11 cellular contexts compared by ENCODE assay signal in the genomic region with DNA sequence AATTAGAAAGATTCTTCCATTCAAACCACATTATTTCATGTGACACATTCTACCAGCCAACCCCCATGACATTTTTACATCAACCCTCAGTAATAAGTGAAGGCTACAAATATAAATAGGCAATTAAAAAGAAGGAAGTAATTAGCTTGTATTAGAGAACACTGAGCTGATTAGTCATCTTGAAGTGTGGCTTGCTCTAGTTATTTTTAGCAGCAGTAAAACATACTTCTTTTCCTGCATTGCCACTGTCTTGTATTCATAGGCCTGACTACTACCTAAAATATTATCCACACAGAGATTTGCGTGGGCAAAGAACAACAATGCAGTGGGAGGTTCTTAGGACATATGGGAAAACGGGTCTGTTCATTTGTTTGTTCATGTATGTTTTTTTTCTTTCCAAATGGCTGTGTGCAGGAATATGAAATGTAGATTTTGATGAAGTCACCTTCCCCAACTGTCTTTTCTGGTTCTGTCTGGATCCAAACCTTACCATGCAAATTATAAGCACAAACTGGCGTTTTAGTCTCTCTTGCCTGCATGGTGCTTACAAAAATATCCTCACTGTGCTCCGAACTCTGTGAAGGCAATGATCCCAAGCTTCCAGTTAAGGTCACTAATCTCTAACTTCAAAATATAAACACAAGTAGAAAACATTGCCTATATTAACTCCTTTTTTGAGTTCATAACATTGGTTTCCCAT. TPM values are rescaled to one million over a fixed set of nuclear protein-coding genes. Genes with fewer than 3 reads are reported as not detected.
DNase-seq lines count a peak whose midpoint lies in the region; ATAC-seq and TF ChIP-seq lines count a peak whose summit lies in the region.
"Had no signal": no experiment of that assay in that cellular context is flagged by ENCODE, and none has a peak within 500 bp of the region (broad histone marks: within the 10 kb centered on the region; RNA-seq: fewer than 3 reads in every experiment).

No MANE protein-coding gene starts in this region.

- H3K4me3 Mint-ChIP-seq in MCF 10A (ENCODE audit: unreplicated experiment): no peak overlapping the region
- H3K4me3 Mint-ChIP-seq: naive B cell had no signal

- H3K4me3 ChIP-seq in breast epithelium: no peak overlapping the region
- no peak overlapping the region for H3K4me3 ChIP-seq in Panc1 (ENCODE audit: low read depth in 2 of 2, low read length in 2 of 2)
- H3K4me3 ChIP-seq in fibroblast of lung (replicated peaks in 1 of 4; ENCODE audit: control extremely low read depth in 1 of 4, insufficient read depth in 1 of 4, low read depth in 3 of 4, low read length in 4 of 4): no peak overlapping the region
- H3K4me3 ChIP-seq: esophagus squamous epithelium had no signal

- no peak overlapping the region for H2AFZ ChIP-seq in fibroblast of lung (ENCODE audit: low read length)

- H3K36me3 ChIP-seq in breast epithelium: no peaks in the 10 kb centered on the region
- H3K36me3 ChIP-seq in Panc1 (ENCODE audit: control insufficient read depth, insufficient read depth, low read length): no peaks in the 10 kb centered on the region
- no peaks in the 10 kb centered on the region for H3K36me3 ChIP-seq in fibroblast of lung (ENCODE audit: control insufficient read depth, insufficient read depth, low read length)
- H3K36me3 ChIP-seq: esophagus squamous epithelium had no signal

- H3K9me3 ChIP-seq in breast epithelium (no peaks in the 10 kb centered on the region), Panc1 (ENCODE audit: control insufficient read depth, insufficient read depth, low read depth, low read length) (no peaks in the 10 kb centered on the region), fibroblast of lung (ENCODE audit: control insufficient read depth, insufficient read depth, low read depth, low read length) (no peaks in the 10 kb centered on the region)
- H3K9me3 ChIP-seq: esophagus squamous epithelium had no signal

- H3K27ac Mint-ChIP-seq in MCF 10A (ENCODE audit: low read depth, unreplicated experiment): no peak overlapping the region
- H3K27ac Mint-ChIP-seq: naive B cell had no signal

- DNase-seq in MCF 10A (ENCODE audit: unreplicated experiment) (peak; percentile 45), breast epithelium (ENCODE audit: low spot score in 2 of 2) (no peak), Panc1 (ENCODE audit: low read depth, low spot score) (peak; percentile 8), fibroblast of lung (ENCODE audit: low read depth in 2 of 2) (peak; percentile 59 to 92), erythroblast (lab: John Stamatoyannopoulos, UW) (no peak), NCI-H2107 treated with DMSO at 0.1 percent for 48 hours (lab: John Stamatoyannopoulos, UW; ENCODE audit: unreplicated experiment) (no peak)
- no peak for DNase-seq in activated CD8-positive, alpha-beta memory T cell treated with anti-CD3 and anti-CD28 coated beads, Interleukin-2, amount 50 U/mL, for 48 hours
- DNase-seq: esophagus squamous epithelium, naive B cell, NCI-H187 had no signal

- H3K27me3 Mint-ChIP-seq in MCF 10A (ENCODE audit: insufficient read depth, unreplicated experiment): no peaks in the 10 kb centered on the region

- H3K27me3 ChIP-seq in breast epithelium (no peaks in the 10 kb centered on the region), Panc1 (ENCODE audit: control insufficient read depth, insufficient read depth, low read length) (no peaks in the 10 kb centered on the region), fibroblast of lung (ENCODE audit: control insufficient read depth, insufficient read depth, low read length) (no peaks in the 10 kb centered on the region)
- H3K27me3 ChIP-seq: esophagus squamous epithelium had no signal

- in situ Hi-C loops in Panc1 (cut with HindIII; ENCODE audit: low pct_unique_long_range_greater_than_20kb, low sequenced_read_pairs): no loop called here

- H3K4me1 ChIP-seq in breast epithelium (peaks cover 0 to 5% of the 10 kb centered on the region in 2 donors), Panc1 (ENCODE audit: control insufficient read depth, insufficient read depth, low read length) (peaks cover 10% of the 10 kb centered on the region; the same call in 1 of the 2 replicates), fibroblast of lung (ENCODE audit: control insufficient read depth, extremely low read depth, insufficient read depth, low read length) (peaks cover 24% of the 10 kb centered on the region)

- H3K79me2 ChIP-seq in fibroblast of lung (ENCODE audit: control insufficient read depth, insufficient read depth, low read length): no peaks in the 10 kb centered on the region

- POLR2A ChIA-PET in MCF 10A (lab: Yijun Ruan, JAX): interaction anchor here (0.6 to 1.2 kb wide), 4 partner anchors 12 to 1607 kb away, joined by 3 to 4 read pairs (median 3); no protein-coding TSS in a partner anchor
- POLR2A ChIA-PET in Panc1 (lab: Charles Lee): interaction anchor here (0.6 to 0.8 kb wide), 2 partner anchors 13 to 110 kb away, joined by 4 to 21 read pairs; no protein-coding TSS in a partner anchor

- intact Hi-C loops in MCF 10A (cut with micrococcal nuclease): no loop called here
- intact Hi-C loops in breast epithelium (cut with DNase I; ENCODE audit: low total_unique reads): no loop called here
- intact Hi-C loops in Panc1 (cut with micrococcal nuclease; ENCODE audit: unreplicated experiment): no loop called here

- no peak for ATAC-seq in Panc1
- ATAC-seq in activated CD4-positive, CD25-positive, alpha-beta regulatory T cell treated with anti-CD3 and anti-CD28 coated beads, Interleukin-2, amount 50 U/mL, for 24 hours: no peak

- TF ChIP-seq POLR2A in breast epithelium (IDR thresholded peaks at IDR 0.05): no peak
- no peak for TF ChIP-seq POLR2A in erythroblast (IDR thresholded peaks at IDR 0.05; ENCODE audit: low read length)

- no peaks in the 10 kb centered on the region for H4K20me1 ChIP-seq in fibroblast of lung (ENCODE audit: control insufficient read depth, extremely low read depth, insufficient read depth, low read length)

- H3K9ac ChIP-seq in fibroblast of lung (ENCODE audit: insufficient read depth, low read length): no peak overlapping the region

- CTCF ChIA-PET in MCF 10A (lab: Yijun Ruan, JAX) (interaction anchor here (0.9 kb wide), 1 partner anchor 90 kb away, joined by 3 read pairs; no protein-coding TSS in a partner anchor), Panc1 (lab: Charles Lee) (no interaction called here)

- no peaks in the 10 kb centered on the region for H3K9me3 Mint-ChIP-seq in MCF 10A (ENCODE audit: unreplicated experiment)
- H3K9me3 Mint-ChIP-seq: naive B cell had no signal

- H3K4me2 ChIP-seq in fibroblast of lung (ENCODE audit: extremely low read depth, insufficient read depth, low read length): no peak overlapping the region

- TF ChIP-seq CTCF in MCF 10A (IDR thresholded peaks at IDR 0.05; ENCODE audit: unreplicated experiment): no peak
- no peak for TF ChIP-seq CTCF in breast epithelium (IDR thresholded peaks at IDR 0.05)
- no peak for TF ChIP-seq CTCF in Panc1 (IDR thresholded peaks at IDR 0.05)
- TF ChIP-seq CTCF in fibroblast of lung (conservative IDR thresholded peaks at IDR 0.05 in 1 of 2, IDR thresholded peaks at IDR 0.05 in 1 of 2; ENCODE audit: low read depth in 1 of 2, low read length in 2 of 2): no peak

- BruUV-seq in MCF 10A (replicated peaks; lab: Mats Ljungman, UMichigan) (no TSS peak), Panc1 (replicated peaks; lab: Mats Ljungman, UMichigan) (no TSS peak)

- H3K36me3 Mint-ChIP-seq in MCF 10A (ENCODE audit: insufficient read depth, unreplicated experiment): no peaks in the 10 kb centered on the region
- H3K36me3 Mint-ChIP-seq: naive B cell had no signal

- H3K27ac ChIP-seq in breast epithelium: peak overlapping the region in 1 of 2 donors; percentile 73
- peak overlapping the region; percentile 29; the same call in 1 of the 2 replicates for H3K27ac ChIP-seq in Panc1 (ENCODE audit: low read length)
- H3K27ac ChIP-seq in fibroblast of lung (ENCODE audit: insufficient read depth, low read length): peak overlapping the region; percentile 58

- H3K4me1 Mint-ChIP-seq in MCF 10A (ENCODE audit: insufficient read depth, unreplicated experiment): peaks cover 14% of the 10 kb centered on the region

RNA-seq across cellular contexts. Expression of a gene that starts 31.5 kb away (rescaled TPM):
- total RNA-seq in MCF 10A (2022): not detected in 2 replicates
- 1 to 10 TPM in 1 of 3 donors, not detected in 2; 1.6 TPM for total RNA-seq in breast epithelium
- 0.46 TPM for total RNA-seq in Panc1 (2021; ENCODE audit: unreplicated experiment)
- polyA plus RNA-seq in Panc1 (2012; ENCODE audit: insufficient read length): not detected
- total RNA-seq in fibroblast of lung: 0.26 and 1.7 TPM in 2 replicates
- polyA plus RNA-seq in fibroblast of lung: 0.98 and 1.7 TPM in 2 replicates
- 0.82 and 1.6 TPM in 2 replicates for polyA plus RNA-seq in fibroblast of lung (2012)
- not detected in 2 replicates for polyA minus RNA-seq in fibroblast of lung (ENCODE audit: low replicate concordance)
- total RNA-seq: esophagus squamous epithelium had no signal

Comparison
In these comparisons a context has a peak if more than half of its experiments do, and no peak if none do; other contexts are left out.
1. DNase-seq: peak in MCF 10A (single experiment), Panc1 (single experiment) and fibroblast of lung (2 of 2); none in breast epithelium (0 of 2), erythroblast (0 of 2), NCI-H2107 treated with DMSO at 0.1 percent for 48 hours (single experiment) and activated CD8-positive, alpha-beta memory T cell treated with anti-CD3 and anti-CD28 coated beads, Interleukin-2, amount 50 U/mL, for 48 hours (single experiment).